In the genomic region with DNA sequence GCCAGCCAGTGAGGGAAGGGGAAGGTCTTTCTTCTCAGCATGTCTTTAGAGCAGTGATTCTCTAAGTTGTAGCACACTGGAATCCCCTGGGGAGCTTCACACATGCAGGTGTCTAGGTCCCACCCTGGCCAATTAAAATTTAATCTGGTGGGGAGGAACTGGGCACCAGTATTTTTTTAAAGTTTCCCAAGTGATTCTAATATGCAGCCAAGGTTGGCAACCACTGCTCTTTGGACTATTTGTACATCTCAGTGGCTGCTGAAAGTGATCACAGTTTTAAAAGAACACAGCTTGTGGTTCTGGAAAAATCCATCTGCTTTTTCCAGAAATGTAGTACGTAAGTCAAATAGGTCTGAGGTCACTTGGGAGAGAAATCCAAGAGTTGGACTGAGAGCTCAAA, we compare ENCODE assay signal across 2 cellular contexts.
TF ChIP-seq lines count a peak whose summit lies in the region.

No MANE protein-coding gene starts in this region.

TF ChIP-seq in liver, 16 proteins besides CTCF, POLR2A, EP300 and RAD21:
- TF ChIP-seq, protein P1, sequence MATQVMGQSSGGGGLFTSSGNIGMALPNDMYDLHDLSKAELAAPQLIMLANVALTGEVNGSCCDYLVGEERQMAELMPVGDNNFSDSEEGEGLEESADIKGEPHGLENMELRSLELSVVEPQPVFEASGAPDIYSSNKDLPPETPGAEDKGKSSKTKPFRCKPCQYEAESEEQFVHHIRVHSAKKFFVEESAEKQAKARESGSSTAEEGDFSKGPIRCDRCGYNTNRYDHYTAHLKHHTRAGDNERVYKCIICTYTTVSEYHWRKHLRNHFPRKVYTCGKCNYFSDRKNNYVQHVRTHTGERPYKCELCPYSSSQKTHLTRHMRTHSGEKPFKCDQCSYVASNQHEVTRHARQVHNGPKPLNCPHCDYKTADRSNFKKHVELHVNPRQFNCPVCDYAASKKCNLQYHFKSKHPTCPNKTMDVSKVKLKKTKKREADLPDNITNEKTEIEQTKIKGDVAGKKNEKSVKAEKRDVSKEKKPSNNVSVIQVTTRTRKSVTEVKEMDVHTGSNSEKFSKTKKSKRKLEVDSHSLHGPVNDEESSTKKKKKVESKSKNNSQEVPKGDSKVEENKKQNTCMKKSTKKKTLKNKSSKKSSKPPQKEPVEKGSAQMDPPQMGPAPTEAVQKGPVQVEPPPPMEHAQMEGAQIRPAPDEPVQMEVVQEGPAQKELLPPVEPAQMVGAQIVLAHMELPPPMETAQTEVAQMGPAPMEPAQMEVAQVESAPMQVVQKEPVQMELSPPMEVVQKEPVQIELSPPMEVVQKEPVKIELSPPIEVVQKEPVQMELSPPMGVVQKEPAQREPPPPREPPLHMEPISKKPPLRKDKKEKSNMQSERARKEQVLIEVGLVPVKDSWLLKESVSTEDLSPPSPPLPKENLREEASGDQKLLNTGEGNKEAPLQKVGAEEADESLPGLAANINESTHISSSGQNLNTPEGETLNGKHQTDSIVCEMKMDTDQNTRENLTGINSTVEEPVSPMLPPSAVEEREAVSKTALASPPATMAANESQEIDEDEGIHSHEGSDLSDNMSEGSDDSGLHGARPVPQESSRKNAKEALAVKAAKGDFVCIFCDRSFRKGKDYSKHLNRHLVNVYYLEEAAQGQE (IDR thresholded peaks at IDR 0.05), result peak; percentile 44
- peak; percentile 83 for TF ChIP-seq YY1 (IDR thresholded peaks at IDR 0.05)
- peak; percentile 67 to 72 for TF ChIP-seq JUND (IDR thresholded peaks at IDR 0.05)
- TF ChIP-seq, protein P2, sequence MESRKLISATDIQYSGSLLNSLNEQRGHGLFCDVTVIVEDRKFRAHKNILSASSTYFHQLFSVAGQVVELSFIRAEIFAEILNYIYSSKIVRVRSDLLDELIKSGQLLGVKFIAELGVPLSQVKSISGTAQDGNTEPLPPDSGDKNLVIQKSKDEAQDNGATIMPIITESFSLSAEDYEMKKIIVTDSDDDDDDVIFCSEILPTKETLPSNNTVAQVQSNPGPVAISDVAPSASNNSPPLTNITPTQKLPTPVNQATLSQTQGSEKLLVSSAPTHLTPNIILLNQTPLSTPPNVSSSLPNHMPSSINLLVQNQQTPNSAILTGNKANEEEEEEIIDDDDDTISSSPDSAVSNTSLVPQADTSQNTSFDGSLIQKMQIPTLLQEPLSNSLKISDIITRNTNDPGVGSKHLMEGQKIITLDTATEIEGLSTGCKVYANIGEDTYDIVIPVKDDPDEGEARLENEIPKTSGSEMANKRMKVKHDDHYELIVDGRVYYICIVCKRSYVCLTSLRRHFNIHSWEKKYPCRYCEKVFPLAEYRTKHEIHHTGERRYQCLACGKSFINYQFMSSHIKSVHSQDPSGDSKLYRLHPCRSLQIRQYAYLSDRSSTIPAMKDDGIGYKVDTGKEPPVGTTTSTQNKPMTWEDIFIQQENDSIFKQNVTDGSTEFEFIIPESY (IDR thresholded peaks at IDR 0.05), result peak; percentile 56
- no peak for TF ChIP-seq GABPA (IDR thresholded peaks at IDR 0.05 in 1 of 2, conservative IDR thresholded peaks at IDR 0.05 in 1 of 2)
- TF ChIP-seq EGR1 (IDR thresholded peaks at IDR 0.05; ENCODE audit: low read depth in 2 of 2), result peak in 1 of 2 donors; percentile 21
- peak; percentile 33 for TF ChIP-seq NR2F2 (IDR thresholded peaks at IDR 0.05)
- TF ChIP-seq, protein P3, sequence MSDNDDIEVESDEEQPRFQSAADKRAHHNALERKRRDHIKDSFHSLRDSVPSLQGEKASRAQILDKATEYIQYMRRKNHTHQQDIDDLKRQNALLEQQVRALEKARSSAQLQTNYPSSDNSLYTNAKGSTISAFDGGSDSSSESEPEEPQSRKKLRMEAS (IDR thresholded peaks at IDR 0.05), result peak; percentile 69
- peak; percentile 11 for TF ChIP-seq FOXA1 (IDR thresholded peaks at IDR 0.05)
- TF ChIP-seq HNF4A (conservative IDR thresholded peaks at IDR 0.05), result peak; percentile 91 to 94
- TF ChIP-seq, protein P4, sequence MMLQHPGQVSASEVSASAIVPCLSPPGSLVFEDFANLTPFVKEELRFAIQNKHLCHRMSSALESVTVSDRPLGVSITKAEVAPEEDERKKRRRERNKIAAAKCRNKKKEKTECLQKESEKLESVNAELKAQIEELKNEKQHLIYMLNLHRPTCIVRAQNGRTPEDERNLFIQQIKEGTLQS (IDR thresholded peaks at IDR 0.05), result peak; percentile 31
- TF ChIP-seq FOXA2 (IDR thresholded peaks at IDR 0.05), result peak; percentile 32
- peak; percentile 77 for TF ChIP-seq HNF4G (IDR thresholded peaks at IDR 0.05)
- peak; percentile 85 for TF ChIP-seq SP1 (IDR thresholded peaks at IDR 0.05)
- TF ChIP-seq TAF1 (conservative IDR thresholded peaks at IDR 0.05), result no peak
- TF ChIP-seq RXRA (IDR thresholded peaks at IDR 0.05), result peak; percentile 56 to 73

TF ChIP-seq in HepG2, 621 proteins besides CTCF, POLR2A, EP300 and RAD21 (continued from another document):
- TF ChIP-seq, protein P5, sequence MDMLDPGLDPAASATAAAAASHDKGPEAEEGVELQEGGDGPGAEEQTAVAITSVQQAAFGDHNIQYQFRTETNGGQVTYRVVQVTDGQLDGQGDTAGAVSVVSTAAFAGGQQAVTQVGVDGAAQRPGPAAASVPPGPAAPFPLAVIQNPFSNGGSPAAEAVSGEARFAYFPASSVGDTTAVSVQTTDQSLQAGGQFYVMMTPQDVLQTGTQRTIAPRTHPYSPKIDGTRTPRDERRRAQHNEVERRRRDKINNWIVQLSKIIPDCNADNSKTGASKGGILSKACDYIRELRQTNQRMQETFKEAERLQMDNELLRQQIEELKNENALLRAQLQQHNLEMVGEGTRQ (IDR thresholded peaks at IDR 0.05; ENCODE audit: low read depth, low read length), result no peak
- TF ChIP-seq, protein P5 (CRISPR knock-in tag; IDR thresholded peaks at IDR 0.05; ENCODE audit: borderline replicate concordance), result no peak
- TF ChIP-seq TAF1 (CRISPR knock-in tag; IDR thresholded peaks at IDR 0.05) (no peak), FOXA1 (IDR thresholded peaks at IDR 0.05) (no peak), FOXA1 (CRISPR knock-in tag; IDR thresholded peaks at IDR 0.05) (no peak), ZNF30 (CRISPR knock-in tag; IDR thresholded peaks at IDR 0.05) (no peak)
- TF ChIP-seq, protein P6, sequence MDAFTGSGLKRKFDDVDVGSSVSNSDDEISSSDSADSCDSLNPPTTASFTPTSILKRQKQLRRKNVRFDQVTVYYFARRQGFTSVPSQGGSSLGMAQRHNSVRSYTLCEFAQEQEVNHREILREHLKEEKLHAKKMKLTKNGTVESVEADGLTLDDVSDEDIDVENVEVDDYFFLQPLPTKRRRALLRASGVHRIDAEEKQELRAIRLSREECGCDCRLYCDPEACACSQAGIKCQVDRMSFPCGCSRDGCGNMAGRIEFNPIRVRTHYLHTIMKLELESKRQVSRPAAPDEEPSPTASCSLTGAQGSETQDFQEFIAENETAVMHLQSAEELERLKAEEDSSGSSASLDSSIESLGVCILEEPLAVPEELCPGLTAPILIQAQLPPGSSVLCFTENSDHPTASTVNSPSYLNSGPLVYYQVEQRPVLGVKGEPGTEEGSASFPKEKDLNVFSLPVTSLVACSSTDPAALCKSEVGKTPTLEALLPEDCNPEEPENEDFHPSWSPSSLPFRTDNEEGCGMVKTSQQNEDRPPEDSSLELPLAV (CRISPR knock-in tag; conservative IDR thresholded peaks at IDR 0.05; ENCODE audit: low read depth), result no peak
